Comparison of ENCODE assay signal across 1 cellular context in the genomic region with DNA sequence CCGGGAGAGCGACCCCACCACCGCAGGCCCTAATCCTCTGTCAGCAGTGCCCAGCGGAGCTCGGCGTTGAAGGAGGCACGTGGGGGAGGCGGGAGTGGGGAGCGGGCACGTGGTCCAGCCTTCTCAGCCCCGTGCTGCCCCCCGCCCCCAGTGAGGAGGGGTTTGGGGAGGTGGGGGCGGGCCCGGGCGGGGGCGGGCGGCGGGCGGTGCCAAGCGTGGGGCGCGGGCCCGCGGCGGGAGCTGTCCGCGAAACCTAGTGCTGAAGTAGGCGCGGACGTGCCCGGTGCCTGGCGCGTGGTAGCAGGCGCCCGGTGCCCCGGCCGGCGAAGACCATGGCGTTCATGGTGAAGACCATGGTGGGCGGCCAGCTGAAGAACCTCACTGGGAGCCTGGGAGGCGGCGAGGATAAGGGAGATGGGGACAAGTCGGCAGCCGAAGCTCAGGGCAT.
TF ChIP-seq lines count a peak whose summit lies in the region.

Gene CPLX3 (plus strand): TSS at position 256 of the 448 bp plus-strand sequence. CDS start 77 bp downstream, at position 333.

TF ChIP-seq in HepG2, 621 proteins besides CTCF, POLR2A, EP300 and RAD21 (continued from another document and continues in another):
- TF ChIP-seq ZBTB14 (CRISPR knock-in tag; IDR thresholded peaks at IDR 0.05) (peak; percentile 73), DMAP1 (CRISPR knock-in tag; IDR thresholded peaks at IDR 0.05) (no peak), ZNF547 (CRISPR knock-in tag; IDR thresholded peaks at IDR 0.05) (no peak), ZFP36 (IDR thresholded peaks at IDR 0.05; ENCODE audit: borderline replicate concordance, low read depth, low read length, partially characterized antibody) (no peak), TMF1 (CRISPR knock-in tag; IDR thresholded peaks at IDR 0.05; ENCODE audit: low read depth) (no peak), ZNF652 (CRISPR knock-in tag; IDR thresholded peaks at IDR 0.05; ENCODE audit: borderline replicate concordance, low read depth) (no peak), HNRNPUL1 (IDR thresholded peaks at IDR 0.05; ENCODE audit: low read depth, low read length) (no peak), ZNF687 (CRISPR knock-in tag; IDR thresholded peaks at IDR 0.05) (peak; percentile 21; the same call in 1 of the 2 replicates), HOXA5 (CRISPR knock-in tag; IDR thresholded peaks at IDR 0.05) (peak; percentile 47; the same call in 1 of the 2 replicates), MYC (CRISPR knock-in tag; IDR thresholded peaks at IDR 0.05; ENCODE audit: borderline replicate concordance) (peak; percentile 29; the same call in 1 of the 2 replicates), ZNF75D (CRISPR knock-in tag; IDR thresholded peaks at IDR 0.05; ENCODE audit: borderline replicate concordance) (no peak), RFXANK (CRISPR knock-in tag; IDR thresholded peaks at IDR 0.05) (no peak), MTF1 (CRISPR knock-in tag; IDR thresholded peaks at IDR 0.05) (no peak), MNT (IDR thresholded peaks at IDR 0.05) (peak; percentile 64), KLF9 (CRISPR knock-in tag; IDR thresholded peaks at IDR 0.05; ENCODE audit: low read depth) (no peak), ZBTB43 (CRISPR knock-in tag; conservative IDR thresholded peaks at IDR 0.05) (0 out of 2 replicates have a peak, but pooled peaks have one; percentile 27), ZZZ3 (CRISPR knock-in tag; IDR thresholded peaks at IDR 0.05; ENCODE audit: borderline replicate concordance) (no peak), REPIN1 (CRISPR knock-in tag; IDR thresholded peaks at IDR 0.05; ENCODE audit: borderline replicate concordance, low read depth) (no peak), TSC22D2 (CRISPR knock-in tag; IDR thresholded peaks at IDR 0.05; ENCODE audit: borderline replicate concordance) (no peak), ARNT2 (CRISPR knock-in tag; IDR thresholded peaks at IDR 0.05; ENCODE audit: low read depth) (no peak), ZNF766 (CRISPR knock-in tag; IDR thresholded peaks at IDR 0.05; ENCODE audit: borderline replicate concordance) (no peak)
- TF ChIP-seq, protein P1, sequence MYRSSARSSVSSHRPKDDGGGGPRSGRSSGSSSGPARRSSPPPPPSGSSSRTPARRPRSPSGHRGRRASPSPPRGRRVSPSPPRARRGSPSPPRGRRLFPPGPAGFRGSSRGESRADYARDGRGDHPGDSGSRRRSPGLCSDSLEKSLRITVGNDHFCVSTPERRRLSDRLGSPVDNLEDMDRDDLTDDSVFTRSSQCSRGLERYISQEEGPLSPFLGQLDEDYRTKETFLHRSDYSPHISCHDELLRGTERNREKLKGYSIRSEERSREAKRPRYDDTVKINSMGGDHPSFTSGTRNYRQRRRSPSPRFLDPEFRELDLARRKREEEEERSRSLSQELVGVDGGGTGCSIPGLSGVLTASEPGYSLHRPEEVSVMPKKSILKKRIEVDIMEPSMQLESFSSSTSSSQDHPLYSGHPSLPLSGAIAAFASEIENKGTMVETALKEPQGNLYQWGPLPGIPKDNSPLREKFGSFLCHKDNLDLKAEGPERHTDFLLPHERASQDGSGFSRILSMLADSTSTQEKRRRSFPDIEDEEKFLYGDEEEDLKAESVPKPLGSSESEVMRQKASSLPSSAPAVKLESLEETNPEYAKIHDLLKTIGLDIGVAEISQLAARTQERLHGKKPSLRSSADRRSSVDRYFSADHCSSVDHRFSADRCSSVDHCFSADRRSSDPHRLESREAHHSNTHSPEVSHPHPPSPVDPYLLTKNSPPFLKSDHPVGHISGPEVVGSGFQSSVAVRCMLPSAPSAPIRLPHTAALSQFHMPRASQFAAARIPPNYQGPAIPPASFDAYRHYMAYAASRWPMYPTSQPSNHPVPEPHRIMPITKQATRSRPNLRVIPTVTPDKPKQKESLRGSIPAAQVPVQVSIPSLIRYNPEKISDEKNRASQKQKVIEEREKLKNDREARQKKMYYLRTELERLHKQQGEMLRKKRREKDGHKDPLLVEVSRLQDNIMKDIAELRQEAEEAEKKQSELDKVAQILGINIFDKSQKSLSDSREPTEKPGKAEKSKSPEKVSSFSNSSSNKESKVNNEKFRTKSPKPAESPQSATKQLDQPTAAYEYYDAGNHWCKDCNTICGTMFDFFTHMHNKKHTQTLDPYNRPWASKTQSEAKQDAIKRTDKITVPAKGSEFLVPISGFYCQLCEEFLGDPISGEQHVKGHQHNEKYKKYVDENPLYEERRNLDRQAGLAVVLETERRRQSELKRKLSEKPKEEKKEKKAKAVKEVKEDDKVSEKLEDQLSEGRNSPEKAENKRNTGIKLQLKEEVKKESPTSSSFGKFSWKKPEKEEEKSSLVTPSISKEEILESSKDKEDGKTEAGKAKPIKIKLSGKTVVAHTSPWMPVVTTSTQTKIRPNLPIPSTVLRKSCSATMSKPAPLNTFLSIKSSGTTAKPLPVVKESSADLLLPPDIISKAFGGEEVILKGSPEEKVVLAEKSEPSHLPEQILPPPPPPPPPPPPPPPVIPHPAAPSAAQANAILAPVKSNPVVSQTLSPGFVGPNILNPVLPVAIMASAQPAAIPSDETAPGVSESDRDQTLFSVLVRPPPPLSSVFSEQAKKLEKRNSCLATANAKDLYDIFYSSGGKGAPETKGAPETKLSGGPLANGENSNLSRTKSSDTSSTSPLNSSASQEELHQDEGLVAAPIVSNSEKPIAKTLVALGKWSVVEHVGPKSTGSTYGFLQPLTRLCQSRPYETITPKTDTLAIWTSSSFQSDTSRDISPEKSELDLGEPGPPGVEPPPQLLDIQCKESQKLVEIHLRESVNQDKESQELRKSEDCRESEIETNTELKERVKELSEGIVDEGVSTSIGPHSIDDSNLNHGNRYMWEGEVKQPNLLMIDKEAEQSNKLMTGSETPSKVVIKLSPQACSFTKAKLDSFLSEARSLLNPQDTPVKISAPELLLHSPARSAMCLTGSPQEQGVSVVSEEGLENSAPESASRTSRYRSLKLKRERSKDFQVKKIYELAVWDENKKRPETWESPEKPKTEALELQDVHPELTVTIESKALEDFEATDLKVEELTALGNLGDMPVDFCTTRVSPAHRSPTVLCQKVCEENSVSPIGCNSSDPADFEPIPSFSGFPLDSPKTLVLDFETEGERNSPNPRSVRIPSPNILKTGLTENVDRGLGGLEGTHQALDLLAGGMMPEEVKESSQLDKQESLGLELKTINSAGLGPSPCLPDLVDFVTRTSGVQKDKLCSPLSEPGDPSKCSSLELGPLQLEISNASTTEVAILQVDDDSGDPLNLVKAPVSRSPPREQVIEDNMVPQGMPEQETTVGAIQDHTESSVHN (CRISPR knock-in tag; IDR thresholded peaks at IDR 0.05) = no peak
- TF ChIP-seq, protein P2, sequence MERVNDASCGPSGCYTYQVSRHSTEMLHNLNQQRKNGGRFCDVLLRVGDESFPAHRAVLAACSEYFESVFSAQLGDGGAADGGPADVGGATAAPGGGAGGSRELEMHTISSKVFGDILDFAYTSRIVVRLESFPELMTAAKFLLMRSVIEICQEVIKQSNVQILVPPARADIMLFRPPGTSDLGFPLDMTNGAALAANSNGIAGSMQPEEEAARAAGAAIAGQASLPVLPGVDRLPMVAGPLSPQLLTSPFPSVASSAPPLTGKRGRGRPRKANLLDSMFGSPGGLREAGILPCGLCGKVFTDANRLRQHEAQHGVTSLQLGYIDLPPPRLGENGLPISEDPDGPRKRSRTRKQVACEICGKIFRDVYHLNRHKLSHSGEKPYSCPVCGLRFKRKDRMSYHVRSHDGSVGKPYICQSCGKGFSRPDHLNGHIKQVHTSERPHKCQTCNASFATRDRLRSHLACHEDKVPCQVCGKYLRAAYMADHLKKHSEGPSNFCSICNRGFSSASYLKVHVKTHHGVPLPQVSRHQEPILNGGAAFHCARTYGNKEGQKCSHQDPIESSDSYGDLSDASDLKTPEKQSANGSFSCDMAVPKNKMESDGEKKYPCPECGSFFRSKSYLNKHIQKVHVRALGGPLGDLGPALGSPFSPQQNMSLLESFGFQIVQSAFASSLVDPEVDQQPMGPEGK (CRISPR knock-in tag; IDR thresholded peaks at IDR 0.05) = no peak
- TF ChIP-seq, protein P3, sequence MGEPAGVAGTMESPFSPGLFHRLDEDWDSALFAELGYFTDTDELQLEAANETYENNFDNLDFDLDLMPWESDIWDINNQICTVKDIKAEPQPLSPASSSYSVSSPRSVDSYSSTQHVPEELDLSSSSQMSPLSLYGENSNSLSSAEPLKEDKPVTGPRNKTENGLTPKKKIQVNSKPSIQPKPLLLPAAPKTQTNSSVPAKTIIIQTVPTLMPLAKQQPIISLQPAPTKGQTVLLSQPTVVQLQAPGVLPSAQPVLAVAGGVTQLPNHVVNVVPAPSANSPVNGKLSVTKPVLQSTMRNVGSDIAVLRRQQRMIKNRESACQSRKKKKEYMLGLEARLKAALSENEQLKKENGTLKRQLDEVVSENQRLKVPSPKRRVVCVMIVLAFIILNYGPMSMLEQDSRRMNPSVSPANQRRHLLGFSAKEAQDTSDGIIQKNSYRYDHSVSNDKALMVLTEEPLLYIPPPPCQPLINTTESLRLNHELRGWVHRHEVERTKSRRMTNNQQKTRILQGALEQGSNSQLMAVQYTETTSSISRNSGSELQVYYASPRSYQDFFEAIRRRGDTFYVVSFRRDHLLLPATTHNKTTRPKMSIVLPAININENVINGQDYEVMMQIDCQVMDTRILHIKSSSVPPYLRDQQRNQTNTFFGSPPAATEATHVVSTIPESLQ (CRISPR knock-in tag; conservative IDR thresholded peaks at IDR 0.05) = no peak
- TF ChIP-seq, protein P4, sequence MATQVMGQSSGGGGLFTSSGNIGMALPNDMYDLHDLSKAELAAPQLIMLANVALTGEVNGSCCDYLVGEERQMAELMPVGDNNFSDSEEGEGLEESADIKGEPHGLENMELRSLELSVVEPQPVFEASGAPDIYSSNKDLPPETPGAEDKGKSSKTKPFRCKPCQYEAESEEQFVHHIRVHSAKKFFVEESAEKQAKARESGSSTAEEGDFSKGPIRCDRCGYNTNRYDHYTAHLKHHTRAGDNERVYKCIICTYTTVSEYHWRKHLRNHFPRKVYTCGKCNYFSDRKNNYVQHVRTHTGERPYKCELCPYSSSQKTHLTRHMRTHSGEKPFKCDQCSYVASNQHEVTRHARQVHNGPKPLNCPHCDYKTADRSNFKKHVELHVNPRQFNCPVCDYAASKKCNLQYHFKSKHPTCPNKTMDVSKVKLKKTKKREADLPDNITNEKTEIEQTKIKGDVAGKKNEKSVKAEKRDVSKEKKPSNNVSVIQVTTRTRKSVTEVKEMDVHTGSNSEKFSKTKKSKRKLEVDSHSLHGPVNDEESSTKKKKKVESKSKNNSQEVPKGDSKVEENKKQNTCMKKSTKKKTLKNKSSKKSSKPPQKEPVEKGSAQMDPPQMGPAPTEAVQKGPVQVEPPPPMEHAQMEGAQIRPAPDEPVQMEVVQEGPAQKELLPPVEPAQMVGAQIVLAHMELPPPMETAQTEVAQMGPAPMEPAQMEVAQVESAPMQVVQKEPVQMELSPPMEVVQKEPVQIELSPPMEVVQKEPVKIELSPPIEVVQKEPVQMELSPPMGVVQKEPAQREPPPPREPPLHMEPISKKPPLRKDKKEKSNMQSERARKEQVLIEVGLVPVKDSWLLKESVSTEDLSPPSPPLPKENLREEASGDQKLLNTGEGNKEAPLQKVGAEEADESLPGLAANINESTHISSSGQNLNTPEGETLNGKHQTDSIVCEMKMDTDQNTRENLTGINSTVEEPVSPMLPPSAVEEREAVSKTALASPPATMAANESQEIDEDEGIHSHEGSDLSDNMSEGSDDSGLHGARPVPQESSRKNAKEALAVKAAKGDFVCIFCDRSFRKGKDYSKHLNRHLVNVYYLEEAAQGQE (IDR thresholded peaks at IDR 0.05; ENCODE audit: borderline replicate concordance in 1 of 2, low read depth in 1 of 2, low read length in 2 of 2) = peak; percentile 72 to 92
